ENCODE assay signal across 8 cellular contexts in genomic region chr9:78029601-78030552, GRCh38. TPM values are rescaled to one million over a fixed set of nuclear protein-coding genes. Genes with fewer than 3 reads are reported as not detected.
DNase-seq lines count a peak whose midpoint lies in the region; ATAC-seq, FAIRE-seq and TF ChIP-seq lines count a peak whose summit lies in the region.

No MANE protein-coding gene starts in this region.

- peak overlapping the region; percentile 98 for H3K27ac Mint-ChIP-seq in activated T-cell treated with anti-CD3 and anti-CD28 coated beads, Interleukin-2, amount 50 U/mL, for 72 hours

- peak overlapping the region; percentile 86 to 100 for H3K4me3 Mint-ChIP-seq in activated T-cell treated with anti-CD3 and anti-CD28 coated beads, Interleukin-2, amount 50 U/mL, for 72 hours

- H3K27me3 ChIP-seq in foreskin keratinocyte: no peaks in the 10 kb centered on the region
- no peaks in the 10 kb centered on the region for H3K27me3 ChIP-seq in neutrophil

- H3K4me1 ChIP-seq in foreskin keratinocyte (peaks cover 36% of the 10 kb centered on the region), neutrophil (ENCODE audit: control insufficient read depth in 1 of 2, insufficient read depth in 1 of 2, low read depth in 1 of 2, low read length in 1 of 2) (peaks cover 71 to 78% of the 10 kb centered on the region in 2 experiments)

- peaks cover 4 to 7% of the 10 kb centered on the region in 2 donors for H3K36me3 Mint-ChIP-seq in activated T-cell treated with anti-CD3 and anti-CD28 coated beads, Interleukin-2, amount 50 U/mL, for 72 hours (ENCODE audit: insufficient read depth in 2 of 2)

- DNase-seq in ELF-1 (ENCODE audit: low read depth, low spot score) (peak; percentile 57), M059J (ENCODE audit: low read depth) (peak; percentile 58), foreskin keratinocyte (peak in 1 of 2 donors; percentile 31), GM12891 (ENCODE audit: insufficient read length, low spot score) (no peak), islet precursor cell (no peak)
- DNase-seq in activated T-cell treated with anti-CD3 and anti-CD28 coated beads, Interleukin-2, amount 50 U/mL, for 72 hours: peak; percentile 27 to 29

- H3K27me3 Mint-ChIP-seq in activated T-cell treated with anti-CD3 and anti-CD28 coated beads, Interleukin-2, amount 50 U/mL, for 72 hours (ENCODE audit: low read depth): no peaks in the 10 kb centered on the region

- H3K9me3 ChIP-seq in neutrophil: no peaks in the 10 kb centered on the region

- H3K27ac ChIP-seq in foreskin keratinocyte (peak overlapping the region; percentile 44), neutrophil (peak overlapping the region; percentile 89)

- peak; percentile 14 to 27 for ATAC-seq in activated T-cell treated with anti-CD3 and anti-CD28 coated beads, Interleukin-2, amount 50 U/mL, for 72 hours (replicated peaks in 1 of 2)
- ATAC-seq in foreskin keratinocyte (no peak), HG03460 (IDR thresholded peaks at IDR 0.05; ENCODE audit: unreplicated experiment) (no peak)

- peak overlapping the region; percentile 64 to 89 for H3K4me3 ChIP-seq in neutrophil (ENCODE audit: low read depth in 1 of 2, low read length in 1 of 2)

- TF ChIP-seq POLR2A in GM12891 (IDR thresholded peaks at IDR 0.05; ENCODE audit: low read depth, low read length): no peak

- H3K9me3 Mint-ChIP-seq in activated T-cell treated with anti-CD3 and anti-CD28 coated beads, Interleukin-2, amount 50 U/mL, for 72 hours: no peaks in the 10 kb centered on the region

- no peak for TF ChIP-seq CTCF in foreskin keratinocyte (conservative IDR thresholded peaks at IDR 0.05)
- TF ChIP-seq CTCF in neutrophil (IDR thresholded peaks at IDR 0.05): no peak

- H3K4me1 Mint-ChIP-seq in activated T-cell treated with anti-CD3 and anti-CD28 coated beads, Interleukin-2, amount 50 U/mL, for 72 hours (ENCODE audit: low read depth): peaks cover 50% of the 10 kb centered on the region

- no peak for FAIRE-seq in GM12891 (lab: Jason Lieb, UNC)

- no peaks in the 10 kb centered on the region for H3K36me3 ChIP-seq in neutrophil

TF ChIP-seq in GM12891, 5 proteins besides CTCF, POLR2A, EP300 and RAD21:
- TF ChIP-seq PAX5 (IDR thresholded peaks at IDR 0.05; ENCODE audit: insufficient read depth, low read length, severe bottlenecking) (no peak), POLR2AphosphoS5 (IDR thresholded peaks at IDR 0.05; ENCODE audit: low read depth, low read length) (no peak), TAF1 (IDR thresholded peaks at IDR 0.05; ENCODE audit: low read depth, low read length) (no peak), SPI1 (IDR thresholded peaks at IDR 0.05; ENCODE audit: low read depth, low read length) (no peak), POU2F2 (IDR thresholded peaks at IDR 0.05; ENCODE audit: low read depth, low read length) (no peak)
TF ChIP-seq in GM12891: peak in this region for 0.

RNA-seq across cellular contexts. Expression of gene GNAQ, which starts 1.7 kb away (rescaled TPM):
- 21.4 and 39.2 TPM in 2 replicates for total RNA-seq in M059J (2014; rRNA removed; shearing (Covaris generic))
- total RNA-seq in activated T-cell treated with anti-CD3 and anti-CD28 coated beads, Interleukin-2, amount 50 U/mL, for 72 hours: 10 to 100 TPM; 22.3 to 22.7 TPM
- 31.3 and 31.6 TPM in 2 replicates for total RNA-seq in foreskin keratinocyte
- polyA plus RNA-seq in foreskin keratinocyte: 8.4 and 10.0 TPM in 2 replicates
- 0.18 TPM for polyA plus RNA-seq in GM12891 (2012; ENCODE audit: low read depth, missing spikeins)

Comparison
In these comparisons a context has a peak if more than half of its experiments do, and no peak if none do; other contexts are left out.
1. DNase-seq: peak in ELF-1 (single experiment), M059J (single experiment) and activated T-cell treated with anti-CD3 and anti-CD28 coated beads, Interleukin-2, amount 50 U/mL, for 72 hours (2 of 2); none in GM12891 (single experiment) and islet precursor cell (single experiment).
2. ATAC-seq: peak in activated T-cell treated with anti-CD3 and anti-CD28 coated beads, Interleukin-2, amount 50 U/mL, for 72 hours (2 of 2); none in foreskin keratinocyte (single experiment) and HG03460 (single experiment).